In the genomic region with DNA sequence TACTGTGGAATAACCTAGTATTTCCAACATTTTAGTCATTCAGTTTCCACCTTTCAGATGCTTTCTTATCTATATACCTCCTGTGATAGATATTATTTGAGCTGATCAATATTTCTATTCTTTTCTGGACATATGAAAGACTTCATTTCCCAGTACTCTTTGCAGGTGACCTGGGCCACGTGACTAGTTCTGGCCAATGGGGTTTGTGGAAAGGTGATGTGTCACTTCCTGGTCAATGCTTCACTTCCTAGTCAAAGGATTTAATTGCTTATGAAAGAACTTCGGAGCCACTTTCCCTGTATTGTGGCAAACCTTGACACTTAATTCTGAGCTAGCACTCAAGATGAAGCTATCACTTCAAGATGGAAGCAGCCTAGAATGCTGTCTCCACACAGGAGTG, we compare ENCODE assay signal across 18 cellular contexts.
DNase-seq lines count a peak whose midpoint lies in the region; ATAC-seq, FAIRE-seq and TF ChIP-seq lines count a peak whose summit lies in the region.
"Had no signal": no experiment of that assay in that cellular context is flagged by ENCODE, and none has a peak within 500 bp of the region (broad histone marks: within the 10 kb centered on the region; RNA-seq: fewer than 3 reads in every experiment).

No MANE protein-coding gene starts in this region.

- no peak overlapping the region for H2AFZ ChIP-seq in OCI-LY1 (ENCODE audit: low read length)
- no peak overlapping the region for H2AFZ ChIP-seq in neural progenitor cell (replicated peaks)

- H3K4me3 Mint-ChIP-seq in neural progenitor cell: no peak overlapping the region
- H3K4me3 Mint-ChIP-seq: activated CD8-positive, alpha-beta T cell treated with anti-CD3 and anti-CD28 coated beads, Interleukin-2, amount 10 ng/mL, durations not matched to agents 7 days and 5 days; central memory CD8-positive, alpha-beta T cell; T-helper 1 cell treated with Interleukin-12 subunit alpha and Interleukin-12 subunit beta and Interleukin-4 antibody, amounts not matched to agents 30 μg/mL and 1 μg/mL, for 36 hours had no signal

- H3K36me3 Mint-ChIP-seq in neural progenitor cell: no peaks in the 10 kb centered on the region

- peaks cover 5% of the 10 kb centered on the region for H3K27me3 Mint-ChIP-seq in neural progenitor cell (ENCODE audit: insufficient read depth, low read depth)

- no peak overlapping the region for H3K4me3 ChIP-seq in OCI-LY1 (ENCODE audit: low read depth, low read length, poor library complexity, severe bottlenecking)
- no peak overlapping the region for H3K4me3 ChIP-seq in neural progenitor cell
- H3K4me3 ChIP-seq: smooth muscle cell had no signal

- no peaks in the 10 kb centered on the region for H3K36me3 ChIP-seq in OCI-LY1 (ENCODE audit: insufficient read depth, low read length)
- H3K36me3 ChIP-seq in neural progenitor cell: no peaks in the 10 kb centered on the region

- in situ Hi-C loops in T47D (cut with HindIII; ENCODE audit: low pct_unique_long_range_greater_than_20kb, low sequenced_read_pairs): no loop called here

- no peaks in the 10 kb centered on the region for H3K9me2 ChIP-seq in OCI-LY1 (ENCODE audit: low read depth, low read length)

- H3K27ac Mint-ChIP-seq in neural progenitor cell: no peak overlapping the region
- H3K27ac Mint-ChIP-seq: activated CD8-positive, alpha-beta T cell treated with anti-CD3 and anti-CD28 coated beads, Interleukin-2, amount 10 ng/mL, durations not matched to agents 7 days and 5 days; T-helper 1 cell treated with Interleukin-12 subunit alpha and Interleukin-12 subunit beta and Interleukin-4 antibody, amounts not matched to agents 30 μg/mL and 1 μg/mL, for 36 hours had no signal

- H3K4me2 ChIP-seq in OCI-LY1 (ENCODE audit: low read length): peak overlapping the region; percentile 20; the same call in 1 of the 2 replicates
- H3K4me2 ChIP-seq in neural progenitor cell: no peak overlapping the region
- H3K4me2 ChIP-seq: smooth muscle cell had no signal

- H3K27me3 ChIP-seq in OCI-LY1 (ENCODE audit: insufficient read depth, low read length) (no peaks in the 10 kb centered on the region; the same call in 1 of the 2 replicates), neural progenitor cell (no peaks in the 10 kb centered on the region)

- H3K9me3 Mint-ChIP-seq in neural progenitor cell: peaks cover 6% of the 10 kb centered on the region

- H3F3A ChIP-seq in OCI-LY1 (ENCODE audit: insufficient read depth, low read length) (no peaks in the 10 kb centered on the region), neural progenitor cell (ENCODE audit: low read depth) (no peaks in the 10 kb centered on the region)

- H3K9me3 ChIP-seq in OCI-LY1 (ENCODE audit: low read length) (no peaks in the 10 kb centered on the region), neural progenitor cell (ENCODE audit: low read depth) (no peaks in the 10 kb centered on the region)

- TF ChIP-seq CTCF in OCI-LY1 (IDR thresholded peaks at IDR 0.05; ENCODE audit: low read length): no peak
- no peak for TF ChIP-seq CTCF in neural progenitor cell (IDR thresholded peaks at IDR 0.05)

- FAIRE-seq in H54 (lab: Jason Lieb, UNC) (no peak), GM12892 (lab: Jason Lieb, UNC) (no peak)

- no peaks in the 10 kb centered on the region for H4K20me1 ChIP-seq in OCI-LY1 (ENCODE audit: insufficient read depth, low read length)
- no peaks in the 10 kb centered on the region for H4K20me1 ChIP-seq in neural progenitor cell (ENCODE audit: low read depth)

- no peak overlapping the region for H3K9ac ChIP-seq in OCI-LY1 (ENCODE audit: low read length)
- no peak overlapping the region for H3K9ac ChIP-seq in neural progenitor cell

- DNase-seq in CMK (ENCODE audit: low read depth) (peak; percentile 47), H54 (ENCODE audit: insufficient read length, low spot score) (peak; percentile 22), T47D (ENCODE audit: low read depth in 1 of 2, low spot score in 1 of 2) (peak; percentile 57 to 85), NCI-H1694 (lab: John Stamatoyannopoulos, UW) (no peak), GM12892 (ENCODE audit: insufficient read length) (no peak), neural progenitor cell (ENCODE audit: low spot score) (no peak)
- DNase-seq: activated CD8-positive, alpha-beta T cell treated with anti-CD3 and anti-CD28 coated beads, Interleukin-2, amount 10 ng/mL, durations not matched to agents 7 days and 5 days; activated naive CD4-positive, alpha-beta T cell treated with anti-CD3 and anti-CD28 coated beads, Interleukin-2, amount 50 U/mL, for 16 hours; mesendoderm; NCI-H1436 treated with DMSO at 0.1 percent for 48 hours; occipital lobe had no signal

- ATAC-seq in HG03097 (IDR thresholded peaks at IDR 0.05; ENCODE audit: low FRiP score, unreplicated experiment): no peak
- ATAC-seq: activated CD8-positive, alpha-beta T cell treated with anti-CD3 and anti-CD28 coated beads, Interleukin-2, amount 10 ng/mL, durations not matched to agents 7 days and 5 days; esophagus mucosa had no signal

- H3K79me2 ChIP-seq in OCI-LY1 (ENCODE audit: insufficient read depth, low read length) (no peaks in the 10 kb centered on the region), neural progenitor cell (ENCODE audit: low read depth) (no peaks in the 10 kb centered on the region)

- no peaks in the 10 kb centered on the region for H3K4me1 Mint-ChIP-seq in neural progenitor cell
- H3K4me1 Mint-ChIP-seq: central memory CD8-positive, alpha-beta T cell had no signal

- TF ChIP-seq POLR2A in H54 (IDR thresholded peaks at IDR 0.05; ENCODE audit: low read depth, low read length) (no peak), GM12892 (IDR thresholded peaks at IDR 0.05; ENCODE audit: low read depth, low read length) (no peak)

- H3K27ac ChIP-seq in OCI-LY1 (ENCODE audit: low read depth, low read length, poor library complexity, severe bottlenecking) (no peak overlapping the region), neural progenitor cell (no peak overlapping the region)
- H3K27ac ChIP-seq: C4-2B had no signal

- no peaks in the 10 kb centered on the region for H3K4me1 ChIP-seq in OCI-LY1 (ENCODE audit: insufficient read depth, low read length, severe bottlenecking)
- no peaks in the 10 kb centered on the region for H3K4me1 ChIP-seq in neural progenitor cell

Comparison
In these comparisons a context has a peak if more than half of its experiments do, and no peak if none do; other contexts are left out.
1. DNase-seq: peak in CMK (single experiment), H54 (single experiment) and T47D (2 of 2); none in NCI-H1694 (single experiment), GM12892 (single experiment) and neural progenitor cell (single experiment).